In the genomic region with DNA sequence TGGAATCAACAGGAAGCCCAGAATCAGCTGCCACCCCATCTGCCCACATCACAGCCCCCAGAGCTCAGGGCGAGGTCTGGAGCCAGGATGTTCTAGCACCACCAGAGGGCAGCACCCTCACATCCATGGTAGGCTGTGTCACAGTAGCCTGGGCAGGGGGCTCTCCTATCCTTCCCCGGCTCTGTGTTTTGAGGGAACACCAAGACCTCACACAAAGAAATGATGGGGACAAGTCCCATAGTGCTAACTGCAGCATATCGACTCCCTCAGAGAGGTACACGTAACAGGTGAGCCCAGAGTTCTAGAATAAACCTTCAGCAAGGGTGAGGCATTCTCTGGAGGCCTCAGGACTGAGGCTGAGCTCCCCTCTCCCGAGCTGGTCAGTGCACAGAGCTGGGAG, we compare ENCODE assay signal across 8 cellular contexts. TPM values are rescaled to one million over a fixed set of nuclear protein-coding genes. Genes with fewer than 3 reads are reported as not detected.
DNase-seq lines count a peak whose midpoint lies in the region; ATAC-seq and TF ChIP-seq lines count a peak whose summit lies in the region.

No MANE protein-coding gene starts in this region.

- intact Hi-C loops in natural killer cell (cut with micrococcal nuclease): loop anchor here (1.0 to 5.0 kb wide), 3 partner anchors 54 to 199 kb away; a partner anchor contains a TSS

- ATAC-seq in natural killer cell: peak; percentile 23 to 38 (median 27)
- ATAC-seq in natural killer cell treated with Interleukin-12 subunit alpha and Interleukin-12 subunit beta and Interleukin-15 and Interleukin-18, amount 100 ng/mL, for 72 hours: no peak

- H3K27ac Mint-ChIP-seq in natural killer cell: peak overlapping the region in 1 of 2 donors; percentile 94
- no peak overlapping the region for H3K27ac Mint-ChIP-seq in natural killer cell treated with Interleukin-12 subunit alpha and Interleukin-12 subunit beta and Interleukin-15 and Interleukin-18, amount 100 ng/mL, for 72 hours

- peaks cover 13 to 42% of the 10 kb centered on the region in 2 donors for H3K4me1 Mint-ChIP-seq in natural killer cell
- peaks cover 15 to 27% of the 10 kb centered on the region in 2 donors for H3K4me1 Mint-ChIP-seq in natural killer cell treated with Interleukin-12 subunit alpha and Interleukin-12 subunit beta and Interleukin-15 and Interleukin-18, amount 100 ng/mL, for 72 hours (ENCODE audit: low read depth in 2 of 2)

- peak; percentile 88 for TF ChIP-seq CTCF in natural killer cell (IDR thresholded peaks at IDR 0.05)

- DNase-seq in natural killer cell (peak; percentile 62), NCI-H2227 treated with DMSO at 0.1 percent for 48 hours (lab: John Stamatoyannopoulos, UW) (peak; percentile 50), dedifferentiated amniotic fluid mesenchymal stem cell (ENCODE audit: extremely low spot score) (peak; percentile 52), lung microvascular endothelial cell (ENCODE audit: low read depth in 2 of 2) (peak; percentile 57 to 73), cortex of kidney (lab: John Stamatoyannopoulos, UW) (no peak)
- DNase-seq in natural killer cell treated with Interleukin-12 subunit alpha and Interleukin-12 subunit beta and Interleukin-15 and Interleukin-18, amount 100 ng/mL, for 72 hours (ENCODE audit: low spot score): no peak
- DNase-seq in activated CD4-positive, alpha-beta T cell treated with anti-CD3 and anti-CD28 coated beads, Interleukin-2, amount 50 U/mL, for 24 hours (ENCODE audit: low read depth in 1 of 2, low spot score in 1 of 2): peak; percentile 65 to 72
- peak; percentile 57 to 63 for DNase-seq in stimulated activated CD8-positive, alpha-beta memory T cell treated with anti-CD3 and anti-CD28 coated beads, Interleukin-2, amount 100 ng/mL, for 1 hour (ENCODE audit: low read depth in 2 of 2)

- no peak overlapping the region for H3K4me3 Mint-ChIP-seq in natural killer cell
- H3K4me3 Mint-ChIP-seq in natural killer cell treated with Interleukin-12 subunit alpha and Interleukin-12 subunit beta and Interleukin-15 and Interleukin-18, amount 100 ng/mL, for 72 hours: no peak overlapping the region

- H3K9me3 Mint-ChIP-seq in natural killer cell: no peaks in the 10 kb centered on the region
- H3K9me3 Mint-ChIP-seq in natural killer cell treated with Interleukin-12 subunit alpha and Interleukin-12 subunit beta and Interleukin-15 and Interleukin-18, amount 100 ng/mL, for 72 hours: no peaks in the 10 kb centered on the region

- no peaks in the 10 kb centered on the region for H3K36me3 Mint-ChIP-seq in natural killer cell
- no peaks in the 10 kb centered on the region for H3K36me3 Mint-ChIP-seq in natural killer cell treated with Interleukin-12 subunit alpha and Interleukin-12 subunit beta and Interleukin-15 and Interleukin-18, amount 100 ng/mL, for 72 hours

- peaks cover 0 to 9% of the 10 kb centered on the region in 2 donors for H3K27me3 Mint-ChIP-seq in natural killer cell (ENCODE audit: low read depth in 2 of 2)
- peaks cover 6 to 7% of the 10 kb centered on the region in 2 donors for H3K27me3 Mint-ChIP-seq in natural killer cell treated with Interleukin-12 subunit alpha and Interleukin-12 subunit beta and Interleukin-15 and Interleukin-18, amount 100 ng/mL, for 72 hours

RNA-seq across cellular contexts. Expression of a gene that starts 2.3 kb away (rescaled TPM):
- 1 to 10 TPM; 2.5 to 3.9 (median 3.3) TPM for total RNA-seq in natural killer cell
- total RNA-seq in natural killer cell treated with Interleukin-12 subunit alpha and Interleukin-12 subunit beta and Interleukin-15 and Interleukin-18, amount 100 ng/mL, for 72 hours: 1 to 10 TPM in 1 of 2 donors, under 1 TPM in 1; 0.88 to 2.1 TPM
- 0.44 and 0.99 TPM in 2 replicates for total RNA-seq in lung microvascular endothelial cell

RNA-seq across cellular contexts. Expression of a gene that starts 57.5 kb away (rescaled TPM):
- total RNA-seq in natural killer cell (not detected), lung microvascular endothelial cell (0.40 and 1.1 TPM in 2 replicates)
- total RNA-seq in natural killer cell treated with Interleukin-12 subunit alpha and Interleukin-12 subunit beta and Interleukin-15 and Interleukin-18, amount 100 ng/mL, for 72 hours: not detected

Comparison
In these comparisons a context has a peak if more than half of its experiments do, and no peak if none do; other contexts are left out.
1. ATAC-seq: peak in natural killer cell (3 of 3); none in natural killer cell treated with Interleukin-12 subunit alpha and Interleukin-12 subunit beta and Interleukin-15 and Interleukin-18, amount 100 ng/mL, for 72 hours (0 of 2).
2. DNase-seq: peak in natural killer cell (single experiment), NCI-H2227 treated with DMSO at 0.1 percent for 48 hours (single experiment), activated CD4-positive, alpha-beta T cell treated with anti-CD3 and anti-CD28 coated beads, Interleukin-2, amount 50 U/mL, for 24 hours (2 of 2), dedifferentiated amniotic fluid mesenchymal stem cell (single experiment), lung microvascular endothelial cell (2 of 2) and stimulated activated CD8-positive, alpha-beta memory T cell treated with anti-CD3 and anti-CD28 coated beads, Interleukin-2, amount 100 ng/mL, for 1 hour (2 of 2); none in natural killer cell treated with Interleukin-12 subunit alpha and Interleukin-12 subunit beta and Interleukin-15 and Interleukin-18, amount 100 ng/mL, for 72 hours (single experiment) and cortex of kidney (single experiment).